Comparison of ENCODE assay signal across 9 cellular contexts in genomic region chr5:154368041-154368800, GRCh38.
A peak's percentile ranks its signal among the peaks of the same experiment; 100 is the strongest.
DNase-seq lines count a peak whose midpoint lies in the region; TF ChIP-seq lines count a peak whose summit lies in the region.
"Had no signal": no experiment of that assay in that cellular context is flagged by ENCODE, and none has a peak within 500 bp of the region (broad histone marks: within the 10 kb centered on the region; RNA-seq: fewer than 3 reads in every experiment).

No MANE protein-coding gene starts in this region.

- TF ChIP-seq CTCF in astrocyte of the spinal cord (IDR thresholded peaks at IDR 0.05; ENCODE audit: low read depth, low read length) (no peak), spleen (IDR thresholded peaks at IDR 0.05 in 8 of 11, conservative IDR thresholded peaks at IDR 0.05 in 3 of 11) (no peak)

- DNase-seq in HT-29 (ENCODE audit: low spot score) = peak; percentile 19
- peak; percentile 98 for DNase-seq in astrocyte of the spinal cord (ENCODE audit: low read depth, low spot score)
- DNase-seq in iPS DF 6.9 (ENCODE audit: low read depth, low spot score) = peak; percentile 54
- DNase-seq in spleen = no peak
- no peak for DNase-seq in immature natural killer cell
- no peak for DNase-seq in activated naive CD4-positive, alpha-beta T cell treated with anti-CD3 and anti-CD28 coated beads, Interleukin-2, amount 50 U/mL, for 16 hours
- DNase-seq in NCI-H1092 treated with DMSO at 0.1 percent for 48 hours (lab: John Stamatoyannopoulos, UW) = no peak
- DNase-seq in NCI-H1105 treated with DMSO at 0.1 percent for 48 hours (lab: John Stamatoyannopoulos, UW) = no peak
- DNase-seq: activated CD4-positive, alpha-beta T cell treated with anti-CD3 and anti-CD28 coated beads for 4 hours had no signal

- in situ Hi-C loops in astrocyte of the spinal cord (cut with HindIII; ENCODE audit: low sequenced_read_pairs) = no loop called here

- TF ChIP-seq POLR2A in spleen (IDR thresholded peaks at IDR 0.05) = no peak

- no peaks in the 10 kb centered on the region for H3K27me3 Mint-ChIP-seq in immature natural killer cell (ENCODE audit: low read depth in 3 of 3)

- H3K36me3 Mint-ChIP-seq in immature natural killer cell = peaks cover 0 to 7% (median 6%) of the 10 kb centered on the region in 3 donors

- WGBS in iPS DF 6.9 (ENCODE audit: insufficient coverage, insufficient read length) = no CpG with 5 or more reads among the region's 6 CpGs
- 54 to 77% (median 73%) methylated on average over 6 of the region's 6 CpGs for WGBS in spleen, 5 donors

- no peak overlapping the region for H3K27ac ChIP-seq in iPS DF 6.9 (ENCODE audit: low read length)
- H3K27ac ChIP-seq in spleen = peak overlapping the region in 5 of 8 donors; percentile 3 to 66 (median 47)

- no peaks in the 10 kb centered on the region for H3K9me3 Mint-ChIP-seq in immature natural killer cell

- H3K4me3 ChIP-seq in astrocyte of the spinal cord (ENCODE audit: low read depth, low read length) (no peak overlapping the region), iPS DF 6.9 (ENCODE audit: low read length) (no peak overlapping the region), spleen (no peak overlapping the region)

- H3K4me1 Mint-ChIP-seq in immature natural killer cell = peaks cover 7 to 11% of the 10 kb centered on the region in 2 donors

- H3K36me3 ChIP-seq in iPS DF 6.9 (ENCODE audit: control insufficient read depth, insufficient read depth, low read length) (no peaks in the 10 kb centered on the region), spleen (peaks cover 0 to 38% (median 0%) of the 10 kb centered on the region in 6 donors)

- H3K27me3 ChIP-seq in iPS DF 6.9 (ENCODE audit: control insufficient read depth, insufficient read depth, low read length) (no peaks in the 10 kb centered on the region), spleen (replicated peaks in 1 of 7) (no peaks in the 10 kb centered on the region)

- H3K9me3 ChIP-seq in iPS DF 6.9 (ENCODE audit: control insufficient read depth, insufficient read depth, low read length) (no peaks in the 10 kb centered on the region), spleen (no peaks in the 10 kb centered on the region)

- H3K4me1 ChIP-seq in iPS DF 6.9 (ENCODE audit: control insufficient read depth, insufficient read depth, low read length) = peaks cover 4% of the 10 kb centered on the region; the same call in 1 of the 2 replicates
- H3K4me1 ChIP-seq in spleen = peaks cover 0 to 31% (median 12%) of the 10 kb centered on the region in 6 donors

- H3K4me3 Mint-ChIP-seq in immature natural killer cell = no peak overlapping the region

- intact Hi-C loops in spleen (cut with DNase I; ENCODE audit: low total_unique reads) = no loop called here

- H3K27ac Mint-ChIP-seq in immature natural killer cell = peak overlapping the region in 1 of 6 donors; percentile 3

Comparison
In these comparisons a context has a peak if more than half of its experiments do, and no peak if none do; other contexts are left out.
1. DNase-seq: peak in HT-29 (single experiment), astrocyte of the spinal cord (single experiment) and iPS DF 6.9 (single experiment); none in spleen (single experiment), immature natural killer cell (0 of 3), activated naive CD4-positive, alpha-beta T cell treated with anti-CD3 and anti-CD28 coated beads, Interleukin-2, amount 50 U/mL, for 16 hours (single experiment), NCI-H1092 treated with DMSO at 0.1 percent for 48 hours (single experiment) and NCI-H1105 treated with DMSO at 0.1 percent for 48 hours (single experiment).